Comparison of ENCODE assay signal across 1 cellular context in the genomic region with DNA sequence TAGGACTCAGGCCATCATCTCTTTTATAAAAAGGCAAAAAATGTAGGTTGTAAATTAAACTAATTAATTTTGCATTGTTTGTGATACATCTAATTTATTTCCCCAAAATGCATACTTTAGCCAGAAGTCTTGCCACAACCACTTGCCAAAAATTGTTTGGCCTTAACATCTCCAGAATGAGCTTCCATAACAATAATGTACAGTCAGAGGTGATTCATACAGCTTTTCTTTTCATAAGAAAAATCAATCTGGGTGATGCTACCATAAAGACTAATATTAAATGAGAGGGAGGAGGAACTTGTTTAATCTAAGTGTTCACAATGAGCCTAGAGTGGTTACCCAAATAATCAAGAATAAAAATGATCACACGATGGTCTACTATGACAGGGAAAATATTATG.
TF ChIP-seq lines count a peak whose summit lies in the region.

No MANE protein-coding gene starts in this region.

TF ChIP-seq in A549, 52 proteins besides CTCF, POLR2A, EP300 and RAD21 (continued from another document):
- TF ChIP-seq, protein P1, sequence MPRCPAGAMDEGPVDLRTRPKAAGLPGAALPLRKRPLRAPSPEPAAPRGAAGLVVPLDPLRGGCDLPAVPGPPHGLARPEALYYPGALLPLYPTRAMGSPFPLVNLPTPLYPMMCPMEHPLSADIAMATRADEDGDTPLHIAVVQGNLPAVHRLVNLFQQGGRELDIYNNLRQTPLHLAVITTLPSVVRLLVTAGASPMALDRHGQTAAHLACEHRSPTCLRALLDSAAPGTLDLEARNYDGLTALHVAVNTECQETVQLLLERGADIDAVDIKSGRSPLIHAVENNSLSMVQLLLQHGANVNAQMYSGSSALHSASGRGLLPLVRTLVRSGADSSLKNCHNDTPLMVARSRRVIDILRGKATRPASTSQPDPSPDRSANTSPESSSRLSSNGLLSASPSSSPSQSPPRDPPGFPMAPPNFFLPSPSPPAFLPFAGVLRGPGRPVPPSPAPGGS (IDR thresholded peaks at IDR 0.05), result no peak
- no peak for TF ChIP-seq MAFK (IDR thresholded peaks at IDR 0.05; ENCODE audit: partially characterized antibody)
- TF ChIP-seq, protein P2, sequence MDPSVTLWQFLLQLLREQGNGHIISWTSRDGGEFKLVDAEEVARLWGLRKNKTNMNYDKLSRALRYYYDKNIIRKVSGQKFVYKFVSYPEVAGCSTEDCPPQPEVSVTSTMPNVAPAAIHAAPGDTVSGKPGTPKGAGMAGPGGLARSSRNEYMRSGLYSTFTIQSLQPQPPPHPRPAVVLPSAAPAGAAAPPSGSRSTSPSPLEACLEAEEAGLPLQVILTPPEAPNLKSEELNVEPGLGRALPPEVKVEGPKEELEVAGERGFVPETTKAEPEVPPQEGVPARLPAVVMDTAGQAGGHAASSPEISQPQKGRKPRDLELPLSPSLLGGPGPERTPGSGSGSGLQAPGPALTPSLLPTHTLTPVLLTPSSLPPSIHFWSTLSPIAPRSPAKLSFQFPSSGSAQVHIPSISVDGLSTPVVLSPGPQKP (IDR thresholded peaks at IDR 0.05; ENCODE audit: low read depth, low read length), result no peak
- no peak for TF ChIP-seq POLR2AphosphoS2 (conservative IDR thresholded peaks at IDR 0.05; ENCODE audit: low read length)
- TF ChIP-seq FOSB (CRISPR knock-in tag; IDR thresholded peaks at IDR 0.05), result no peak
- TF ChIP-seq, protein P3, sequence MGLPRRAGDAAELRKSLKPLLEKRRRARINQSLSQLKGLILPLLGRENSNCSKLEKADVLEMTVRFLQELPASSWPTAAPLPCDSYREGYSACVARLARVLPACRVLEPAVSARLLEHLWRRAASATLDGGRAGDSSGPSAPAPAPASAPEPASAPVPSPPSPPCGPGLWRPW (IDR thresholded peaks at IDR 0.05), result no peak
- TF ChIP-seq, protein P4, sequence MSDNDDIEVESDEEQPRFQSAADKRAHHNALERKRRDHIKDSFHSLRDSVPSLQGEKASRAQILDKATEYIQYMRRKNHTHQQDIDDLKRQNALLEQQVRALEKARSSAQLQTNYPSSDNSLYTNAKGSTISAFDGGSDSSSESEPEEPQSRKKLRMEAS (IDR thresholded peaks at IDR 0.05), result no peak
